In genomic region chr11:44823006-44823405, GRCh38 we compare ENCODE assay signal across 12 cellular contexts.
DNase-seq lines count a peak whose midpoint lies in the region; TF ChIP-seq lines count a peak whose summit lies in the region.
"Had no signal": no experiment of that assay in that cellular context is flagged by ENCODE, and none has a peak within 500 bp of the region (broad histone marks: within the 10 kb centered on the region; RNA-seq: fewer than 3 reads in every experiment).

No MANE protein-coding gene starts in this region.

- no peak overlapping the region for H3K4me3 Mint-ChIP-seq in neural progenitor cell
- H3K4me3 Mint-ChIP-seq: central memory CD8-positive, alpha-beta T cell; naive thymus-derived CD4-positive, alpha-beta T cell had no signal

- H3K36me3 ChIP-seq in HUES6 (ENCODE audit: control insufficient read depth, insufficient read depth, low read length) (no peaks in the 10 kb centered on the region), neural progenitor cell (no peaks in the 10 kb centered on the region)
- H3K36me3 ChIP-seq: thyroid gland had no signal

- peaks cover 27% of the 10 kb centered on the region for H3K36me3 Mint-ChIP-seq in neural progenitor cell

- TF ChIP-seq CTCF in choroid plexus epithelial cell (conservative IDR thresholded peaks at IDR 0.05; ENCODE audit: low read depth, low read length) (peak; percentile 41), neural progenitor cell (IDR thresholded peaks at IDR 0.05) (peak; percentile 81)

- no peak overlapping the region; the same call in 1 of the 2 replicates for H3K27ac ChIP-seq in HUES6 (ENCODE audit: low read depth, low read length)
- no peak overlapping the region for H3K27ac ChIP-seq in neural progenitor cell
- H3K27ac ChIP-seq: thyroid gland had no signal

- H3F3A ChIP-seq in neural progenitor cell (ENCODE audit: low read depth) = peaks cover 34% of the 10 kb centered on the region

- no peak overlapping the region for H3K4me3 ChIP-seq in HUES6 (ENCODE audit: low read depth, low read length)
- H3K4me3 ChIP-seq in choroid plexus epithelial cell (ENCODE audit: low read depth, low read length) = no peak overlapping the region
- H3K4me3 ChIP-seq in neural progenitor cell = no peak overlapping the region
- H3K4me3 ChIP-seq: thyroid gland had no signal

- peaks cover 50% of the 10 kb centered on the region for H3K4me1 ChIP-seq in HUES6 (ENCODE audit: control insufficient read depth, insufficient read depth, low read length)
- H3K4me1 ChIP-seq in neural progenitor cell = peaks cover 33% of the 10 kb centered on the region

- peak; percentile 14 for DNase-seq in DMS53 (lab: John Stamatoyannopoulos, UW)
- DNase-seq in DMS53 treated with DMSO at 0.1 percent for 48 hours (lab: John Stamatoyannopoulos, UW; ENCODE audit: unreplicated experiment) = no peak
- DNase-seq in choroid plexus epithelial cell (ENCODE audit: low read depth) = no peak
- peak; percentile 76 for DNase-seq in neural progenitor cell (ENCODE audit: low spot score)
- no peak for DNase-seq in kidney tubule cell (ENCODE audit: low spot score)
- DNase-seq in DMS79 treated with DMSO at 0.1 percent for 48 hours (lab: John Stamatoyannopoulos, UW) = no peak
- no peak for DNase-seq in mucosa of gallbladder (ENCODE audit: low spot score)
- DNase-seq: hypothalamus; naive thymus-derived CD4-positive, alpha-beta T cell; thyroid gland had no signal

- H3K27me3 ChIP-seq in HUES6 (ENCODE audit: control insufficient read depth, insufficient read depth, low read length) (no peaks in the 10 kb centered on the region), neural progenitor cell (peaks cover 22% of the 10 kb centered on the region)
- H3K27me3 ChIP-seq: thyroid gland had no signal

- H3K9me3 Mint-ChIP-seq in neural progenitor cell = peaks cover 5% of the 10 kb centered on the region
- H3K9me3 Mint-ChIP-seq: central memory CD8-positive, alpha-beta T cell; naive thymus-derived CD4-positive, alpha-beta T cell had no signal

- H3K9me3 ChIP-seq in HUES6 (ENCODE audit: control insufficient read depth, insufficient read depth, low read depth, low read length) = no peaks in the 10 kb centered on the region; the same call in 1 of the 2 replicates
- H3K9me3 ChIP-seq in neural progenitor cell (ENCODE audit: low read depth) = no peaks in the 10 kb centered on the region
- H3K9me3 ChIP-seq: thyroid gland had no signal

- H4K20me1 ChIP-seq in neural progenitor cell (ENCODE audit: low read depth) = peaks cover 82% of the 10 kb centered on the region

- H3K79me2 ChIP-seq in neural progenitor cell (ENCODE audit: low read depth) = peaks cover 7% of the 10 kb centered on the region

- H3K9ac ChIP-seq in HUES6 (ENCODE audit: low read length) = peak overlapping the region; percentile 69
- no peak overlapping the region for H3K9ac ChIP-seq in neural progenitor cell

- peak overlapping the region; percentile 76 for H3K4me2 ChIP-seq in neural progenitor cell

- peak overlapping the region; percentile 100 for H3K27ac Mint-ChIP-seq in neural progenitor cell

- H3K4me1 Mint-ChIP-seq in neural progenitor cell = peaks cover 76% of the 10 kb centered on the region
- H3K4me1 Mint-ChIP-seq: central memory CD8-positive, alpha-beta T cell had no signal

- no peak overlapping the region for H2AFZ ChIP-seq in neural progenitor cell (replicated peaks)

- peaks cover 4% of the 10 kb centered on the region for H3K27me3 Mint-ChIP-seq in neural progenitor cell (ENCODE audit: insufficient read depth, low read depth)
- H3K27me3 Mint-ChIP-seq: central memory CD8-positive, alpha-beta T cell; naive thymus-derived CD4-positive, alpha-beta T cell had no signal

Comparison
In these comparisons a context has a peak if more than half of its experiments do, and no peak if none do; other contexts are left out.
1. DNase-seq: peak in DMS53 (single experiment) and neural progenitor cell (single experiment); none in DMS53 treated with DMSO at 0.1 percent for 48 hours (single experiment), choroid plexus epithelial cell (single experiment), kidney tubule cell (single experiment), DMS79 treated with DMSO at 0.1 percent for 48 hours (single experiment) and mucosa of gallbladder (single experiment).